Comparison of ENCODE assay signal across 12 cellular contexts in genomic region chr5:18113724-18114123, GRCh38.
A peak's percentile ranks its signal among the peaks of the same experiment; 100 is the strongest.
DNase-seq lines count a peak whose midpoint lies in the region; ATAC-seq, FAIRE-seq and TF ChIP-seq lines count a peak whose summit lies in the region.
"Had no signal": no experiment of that assay in that cellular context is flagged by ENCODE, and none has a peak within 500 bp of the region (broad histone marks: within the 10 kb centered on the region; RNA-seq: fewer than 3 reads in every experiment).

No MANE protein-coding gene starts in this region.

- H3K27ac ChIP-seq in C4-2B (no peak overlapping the region), astrocyte (ENCODE audit: low read depth, low read length) (no peak overlapping the region), keratinocyte (ENCODE audit: control insufficient read depth, insufficient read depth, low read length) (no peak overlapping the region), substantia nigra (ENCODE audit: low read depth, low read length, poor library complexity, severe bottlenecking) (no peak overlapping the region), left lung (no peak overlapping the region)
- H3K27ac ChIP-seq: neutrophil had no signal

- H3K4me1 Mint-ChIP-seq in astrocyte (ENCODE audit: low read depth, unreplicated experiment): no peaks in the 10 kb centered on the region
- H3K4me1 Mint-ChIP-seq: activated B cell treated with CpG ODN at 0.5 μM for 24 hours had no signal

- dilution Hi-C loops in keratinocyte (cut with MboI; ENCODE audit: extremely low pct_ligation_motif_present, low sequenced_read_pairs): no loop called here

- H3K9me3 ChIP-seq in astrocyte (ENCODE audit: insufficient read depth, low read depth, low read length): no peaks in the 10 kb centered on the region
- H3K9me3 ChIP-seq in keratinocyte (ENCODE audit: control insufficient read depth, low read depth, low read length): no peaks in the 10 kb centered on the region
- H3K9me3 ChIP-seq in left lung: no peaks in the 10 kb centered on the region
- H3K9me3 ChIP-seq: neutrophil had no signal

- no peak overlapping the region for H3K9ac ChIP-seq in astrocyte (ENCODE audit: low read length)
- H3K9ac ChIP-seq in keratinocyte (ENCODE audit: control insufficient read depth, extremely low read depth, insufficient read depth, low read length): no peak overlapping the region

- no peaks in the 10 kb centered on the region for H3K9me3 Mint-ChIP-seq in astrocyte (ENCODE audit: unreplicated experiment)
- H3K9me3 Mint-ChIP-seq: activated B cell treated with CpG ODN at 0.5 μM for 24 hours had no signal

- H3K4me1 ChIP-seq in astrocyte (ENCODE audit: insufficient read depth, low read length): no peaks in the 10 kb centered on the region
- H3K4me1 ChIP-seq in keratinocyte (ENCODE audit: control insufficient read depth, extremely low read depth, insufficient read depth, low read length): no peaks in the 10 kb centered on the region
- H3K4me1 ChIP-seq in left lung: no peaks in the 10 kb centered on the region

- H3K79me2 ChIP-seq in astrocyte (ENCODE audit: insufficient read depth, low read length): no peaks in the 10 kb centered on the region
- H3K79me2 ChIP-seq in keratinocyte (ENCODE audit: control insufficient read depth, insufficient read depth, low read length): no peaks in the 10 kb centered on the region

- H4K20me1 ChIP-seq in astrocyte (ENCODE audit: insufficient read depth, low read length): no peaks in the 10 kb centered on the region
- H4K20me1 ChIP-seq in keratinocyte (ENCODE audit: control insufficient read depth, extremely low read depth, insufficient read depth, low read length): no peaks in the 10 kb centered on the region

- H3K9me1 ChIP-seq in keratinocyte (ENCODE audit: control insufficient read depth, extremely low read depth, insufficient read depth, low read length): no peaks in the 10 kb centered on the region

- H3K27me3 ChIP-seq in astrocyte (ENCODE audit: insufficient read depth, low read length) (no peaks in the 10 kb centered on the region), keratinocyte (ENCODE audit: control insufficient read depth, extremely low read depth, insufficient read depth, low read length) (no peaks in the 10 kb centered on the region), left lung (no peaks in the 10 kb centered on the region)
- H3K27me3 ChIP-seq: neutrophil had no signal

- H2AFZ ChIP-seq in astrocyte (ENCODE audit: low read depth, low read length) (no peak overlapping the region), keratinocyte (ENCODE audit: control insufficient read depth, low read length) (no peak overlapping the region)

- H3K27me3 Mint-ChIP-seq in astrocyte (ENCODE audit: low read depth, unreplicated experiment): no peaks in the 10 kb centered on the region
- H3K27me3 Mint-ChIP-seq: activated B cell treated with CpG ODN at 0.5 μM for 24 hours; activated naive CD8-positive, alpha-beta T cell had no signal

- DNase-seq in NCI-H1092 (lab: John Stamatoyannopoulos, UW) (peak; percentile 11), astrocyte (ENCODE audit: low read depth) (no peak), keratinocyte (ENCODE audit: low read depth, low spot score) (no peak), DMS79 treated with DMSO at 0.1 percent for 48 hours (lab: John Stamatoyannopoulos, UW) (no peak), substantia nigra (lab: John Stamatoyannopoulos, UW) (no peak), left lung (no peak), T-helper 9 cell (no peak)
- DNase-seq: activated B cell treated with CpG ODN at 0.5 μM for 24 hours, NCI-H2107 had no signal

- TF ChIP-seq CTCF in C4-2B (conservative IDR thresholded peaks at IDR 0.05): peak; percentile 52
- TF ChIP-seq CTCF in astrocyte (IDR thresholded peaks at IDR 0.05; ENCODE audit: insufficient read depth, low read depth, low read length): peak; percentile 42
- peak; percentile 15 to 48 (median 28) for TF ChIP-seq CTCF in keratinocyte (optimal IDR thresholded peaks at IDR 0.05 in 1 of 3, IDR thresholded peaks at IDR 0.05 in 1 of 3, conservative IDR thresholded peaks at IDR 0.05 in 1 of 3; ENCODE audit: extremely low read depth in 1 of 3, insufficient read depth in 2 of 3, low read length in 3 of 3)
- no peak for TF ChIP-seq CTCF in left lung (IDR thresholded peaks at IDR 0.05)

- ATAC-seq in left lung: no peak

- H3K4me2 ChIP-seq in astrocyte (ENCODE audit: low read length): no peak overlapping the region
- no peak overlapping the region for H3K4me2 ChIP-seq in keratinocyte (ENCODE audit: control insufficient read depth, extremely low read depth, insufficient read depth, low read depth, low read length)

- H3K36me3 ChIP-seq in astrocyte (ENCODE audit: insufficient read depth, low read length) (no peaks in the 10 kb centered on the region), keratinocyte (ENCODE audit: control insufficient read depth in 2 of 2, extremely low read depth in 1 of 2, insufficient read depth in 2 of 2, low read length in 2 of 2) (no peaks in the 10 kb centered on the region), left lung (no peaks in the 10 kb centered on the region)
- H3K36me3 ChIP-seq: neutrophil had no signal

- intact Hi-C loops in left lung (cut with DNase I): no loop called here

- H3K4me3 Mint-ChIP-seq in astrocyte (ENCODE audit: unreplicated experiment): no peak overlapping the region
- H3K4me3 Mint-ChIP-seq: activated B cell treated with CpG ODN at 0.5 μM for 24 hours; activated naive CD8-positive, alpha-beta T cell had no signal

- H3K4me3 ChIP-seq in astrocyte (ENCODE audit: insufficient read depth, low read depth, low read length) (no peak overlapping the region), keratinocyte (ENCODE audit: control insufficient read depth in 2 of 3, extremely low read depth in 1 of 3, insufficient read depth in 2 of 3, low read depth in 1 of 3, low read length in 3 of 3) (no peak overlapping the region), left lung (no peak overlapping the region)

- H3K27ac Mint-ChIP-seq in astrocyte (ENCODE audit: unreplicated experiment): no peak overlapping the region
- H3K27ac Mint-ChIP-seq: activated B cell treated with CpG ODN at 0.5 μM for 24 hours; activated naive CD8-positive, alpha-beta T cell had no signal

- FAIRE-seq in astrocyte (lab: Jason Lieb, UNC) (no peak), keratinocyte (lab: Jason Lieb, UNC) (no peak)

- H3K36me3 Mint-ChIP-seq in astrocyte (ENCODE audit: low read depth, unreplicated experiment): no peaks in the 10 kb centered on the region
- H3K36me3 Mint-ChIP-seq: activated naive CD8-positive, alpha-beta T cell had no signal

Comparison
In these comparisons a context has a peak if more than half of its experiments do, and no peak if none do; other contexts are left out.
1. CTCF ChIP-seq: peak in C4-2B (single experiment), astrocyte (single experiment) and keratinocyte (3 of 3); none in left lung (0 of 2).